18 cellular contexts compared by ENCODE assay signal in genomic region chr20:57777911-57778310, GRCh38.
DNase-seq lines count a peak whose midpoint lies in the region; ATAC-seq and FAIRE-seq lines count a peak whose summit lies in the region.
"Had no signal": no experiment of that assay in that cellular context is flagged by ENCODE, and none has a peak within 500 bp of the region (broad histone marks: within the 10 kb centered on the region; RNA-seq: fewer than 3 reads in every experiment).

No MANE protein-coding gene starts in this region.

- H3K9me3 ChIP-seq in BLaER1 (no peaks in the 10 kb centered on the region), SJCRH30 (replicated peaks) (0 out of 2 replicates have a peak, but pooled peaks cover 3% of the 10 kb centered on the region)

- no peak overlapping the region for H3K27ac Mint-ChIP-seq in activated CD8-positive, alpha-beta memory T cell treated with anti-CD3 and anti-CD28 coated beads, Interleukin-2, amount 10 ng/mL, durations not matched to agents 7 days and 5 days
- H3K27ac Mint-ChIP-seq: CD4-positive, alpha-beta memory T cell; H9; IgD-negative memory B cell had no signal

- H3K4me2 ChIP-seq in BLaER1: peak overlapping the region; percentile 37

- DNase-seq in LHCN-M2 (ENCODE audit: low read depth): peak; percentile 25
- DNase-seq in SJCRH30: peak in 1 of 2 experiments; percentile 90
- no peak for DNase-seq in urothelium cell line (ENCODE audit: low spot score)
- no peak for DNase-seq in T-helper 9 cell
- DNase-seq in activated CD8-positive, alpha-beta memory T cell treated with anti-CD3 and anti-CD28 coated beads, Interleukin-2, amount 10 ng/mL, durations not matched to agents 7 days and 5 days: no peak
- no peak for DNase-seq in NCI-H128 (lab: John Stamatoyannopoulos, UW; ENCODE audit: unreplicated experiment)
- DNase-seq: ACHN; CD4-positive, alpha-beta memory T cell; DMS79 treated with DMSO at 0.1 percent for 48 hours; EL; GOT3; H9; KG1 had no signal

- H3K27me3 Mint-ChIP-seq in activated CD8-positive, alpha-beta memory T cell treated with anti-CD3 and anti-CD28 coated beads, Interleukin-2, amount 10 ng/mL, durations not matched to agents 7 days and 5 days: peaks cover 28% of the 10 kb centered on the region

- no peaks in the 10 kb centered on the region for H3K9me3 Mint-ChIP-seq in activated CD8-positive, alpha-beta memory T cell treated with anti-CD3 and anti-CD28 coated beads, Interleukin-2, amount 10 ng/mL, durations not matched to agents 7 days and 5 days (ENCODE audit: low read depth)
- H3K9me3 Mint-ChIP-seq: H9 had no signal

- H3K4me1 ChIP-seq in BLaER1 (peaks cover 28% of the 10 kb centered on the region), SJCRH30 (peaks cover 49% of the 10 kb centered on the region)

- ATAC-seq in activated CD8-positive, alpha-beta memory T cell treated with anti-CD3 and anti-CD28 coated beads, Interleukin-2, amount 10 ng/mL, durations not matched to agents 7 days and 5 days: no peak

- H3K27ac ChIP-seq in BLaER1: no peak overlapping the region
- H3K27ac ChIP-seq in SJCRH30: peak overlapping the region; percentile 36
- H3K27ac ChIP-seq: C4-2B had no signal

- H3K9ac ChIP-seq in BLaER1: no peak overlapping the region

- peaks cover under 1% of the 10 kb centered on the region for H3K4me1 Mint-ChIP-seq in activated CD8-positive, alpha-beta memory T cell treated with anti-CD3 and anti-CD28 coated beads, Interleukin-2, amount 10 ng/mL, durations not matched to agents 7 days and 5 days
- H3K4me1 Mint-ChIP-seq: CD4-positive, alpha-beta memory T cell had no signal

- no peaks in the 10 kb centered on the region for H3K27me3 ChIP-seq in BLaER1
- H3K27me3 ChIP-seq in SJCRH30: no peaks in the 10 kb centered on the region

- H3K4me3 ChIP-seq in BLaER1 (no peak overlapping the region), SJCRH30 (no peak overlapping the region)

- no peaks in the 10 kb centered on the region for H3K36me3 Mint-ChIP-seq in activated CD8-positive, alpha-beta memory T cell treated with anti-CD3 and anti-CD28 coated beads, Interleukin-2, amount 10 ng/mL, durations not matched to agents 7 days and 5 days
- H3K36me3 Mint-ChIP-seq: CD4-positive, alpha-beta memory T cell had no signal

- no peaks in the 10 kb centered on the region for H4K20me1 ChIP-seq in BLaER1

- H3K36me3 ChIP-seq in BLaER1: no peaks in the 10 kb centered on the region
- H3K36me3 ChIP-seq in SJCRH30: no peaks in the 10 kb centered on the region

- CTCF ChIA-PET in activated CD8-positive, alpha-beta memory T cell treated with anti-CD3 and anti-CD28 coated beads, Interleukin-2, amount 10 ng/mL, durations not matched to agents 7 days and 5 days (lab: Charles Lee): interaction anchor here (0.7 to 1.3 kb wide), 2 partner anchors 154 to 185 kb away, joined by 3 read pairs; no protein-coding TSS in a partner anchor

- FAIRE-seq in urothelium cell line (lab: Jason Lieb, UNC): peak; percentile 80
- FAIRE-seq: G401.6, GM12892 had no signal

- no peak overlapping the region for H3K4me3 Mint-ChIP-seq in activated CD8-positive, alpha-beta memory T cell treated with anti-CD3 and anti-CD28 coated beads, Interleukin-2, amount 10 ng/mL, durations not matched to agents 7 days and 5 days
- H3K4me3 Mint-ChIP-seq: CD4-positive, alpha-beta memory T cell; H9; IgD-negative memory B cell had no signal
